8 cellular contexts compared by ENCODE assay signal in genomic region chr20:40689100-40689942, GRCh38. TPM values are rescaled to one million over a fixed set of nuclear protein-coding genes. Genes with fewer than 3 reads are reported as not detected.
DNase-seq lines count a peak whose midpoint lies in the region; ATAC-seq, FAIRE-seq and TF ChIP-seq lines count a peak whose summit lies in the region.

Gene MAFB (minus strand): TSS chr20:40689236. CDS start chr20:40688850, 386 bp downstream.

- H3K4me1 Mint-ChIP-seq in CD8-positive, alpha-beta memory T cell, result peaks cover 0 to 30% (median 13%) of the 10 kb centered on the region in 3 donors
- peaks cover 5% of the 10 kb centered on the region for H3K4me1 Mint-ChIP-seq in T-helper 2 cell treated with Interferon-gamma antibody and Interleukin-4, amounts not matched to agents 5 μg/mL and 100 μg/mL, for 36 hours (ENCODE audit: low read depth)

- H3K4me2 ChIP-seq in HepG2 (ENCODE audit: low read depth, low read length), result peak within 1 kb of the TSS; percentile 93

- CTCF ChIA-PET in CD8-positive, alpha-beta memory T cell (lab: Charles Lee), result no interaction called here
- CTCF ChIA-PET in HepG2 (lab: Yijun Ruan, JAX; ENCODE audit: low intra/inter-chr PET ratio, low total read pairs), result interaction anchor here (0.6 to 2.5 kb wide), 5 partner anchors 421 to 1577 kb away, joined by 3 to 22 read pairs (median 4); no protein-coding TSS in a partner anchor

- H3K4me1 ChIP-seq in CD8-positive, alpha-beta memory T cell (ENCODE audit: insufficient read depth, low read length), result no peaks in the 10 kb centered on the region
- H3K4me1 ChIP-seq in HepG2 (ENCODE audit: insufficient read depth, low read length), result peaks cover 13% of the 10 kb centered on the region; the same call in 1 of the 2 replicates

- TF ChIP-seq POLR2A in HepG2 (IDR thresholded peaks at IDR 0.05; ENCODE audit: insufficient read depth in 1 of 2, low read depth in 2 of 2, low read length in 2 of 2), result peak in 1 of 2 experiments; percentile 95; a peak in 3 of 4 replicates

- POLR2A ChIA-PET in CD8-positive, alpha-beta memory T cell (lab: Charles Lee), result no interaction called here
- POLR2A ChIA-PET in HepG2 (lab: Yijun Ruan, JAX), result interaction anchor here (1.3 to 1.5 kb wide), 2 partner anchors 17 to 21 kb away, joined by 4 to 12 read pairs; no protein-coding TSS in a partner anchor

- H3K4me3 ChIP-seq in CD8-positive, alpha-beta memory T cell (ENCODE audit: low read length), result no peak within 1 kb of the TSS
- H3K4me3 ChIP-seq in LNCaP clone FGC (ENCODE audit: low read depth, low read length) (peak within 1 kb of the TSS; percentile 90), HepG2 (replicated peaks in 1 of 3; ENCODE audit: insufficient read depth in 1 of 3, low read depth in 2 of 3, low read length in 3 of 3) (peak within 1 kb of the TSS; percentile 50 to 75 (median 51))

- H2AFZ ChIP-seq in HepG2 (ENCODE audit: low read length), result no peak within 1 kb of the TSS

- H3K79me2 ChIP-seq in HepG2 (ENCODE audit: insufficient read depth, low read length), result no peaks in the 10 kb centered on the region

- intact Hi-C loops in HepG2 (cut with micrococcal nuclease; ENCODE audit: unreplicated experiment), result no loop called here

- DNase-seq in CD8-positive, alpha-beta memory T cell, result peak in 2 of 5 donors; percentile 13 to 31
- DNase-seq in LNCaP clone FGC (ENCODE audit: low read depth) (peak; percentile 86), dermis microvascular lymphatic vessel endothelial cell (ENCODE audit: low read depth in 2 of 2) (peak; percentile 88 to 96), HepG2 (ENCODE audit: low spot score) (peak; percentile 74), RCC 7860 (ENCODE audit: low spot score) (no peak)
- peak; percentile 69 for DNase-seq in T-helper 2 cell treated with Interferon-gamma antibody and Interleukin-4, amounts not matched to agents 5 μg/mL and 100 μg/mL, for 36 hours (ENCODE audit: low spot score)
- peak; percentile 35 for DNase-seq in stimulated activated CD4-positive, alpha-beta T cell treated with anti-CD3 and anti-CD28 coated beads, Interleukin-1b, Interleukin-23, amount 100 ng/mL, for 48 hours

- no peak for TF ChIP-seq RAD21 in HepG2 (CRISPR knock-in tag; IDR thresholded peaks at IDR 0.05)

- TF ChIP-seq EP300 in HepG2 (IDR thresholded peaks at IDR 0.05; ENCODE audit: low read depth in 2 of 2, low read length in 2 of 2) (no peak), HepG2 (CRISPR knock-in tag; IDR thresholded peaks at IDR 0.05; ENCODE audit: borderline replicate concordance) (no peak)

- H3K36me3 ChIP-seq in CD8-positive, alpha-beta memory T cell (ENCODE audit: insufficient read depth, low read length), result no peaks in the 10 kb centered on the region
- no peaks in the 10 kb centered on the region for H3K36me3 ChIP-seq in HepG2 (replicated peaks in 1 of 2; ENCODE audit: control insufficient read depth in 1 of 2, insufficient read depth in 2 of 2, low read length in 2 of 2)

- in situ Hi-C loops in HepG2 (cut with HindIII; ENCODE audit: extremely low pct_ligation_motif_present, low pct_unique_long_range_greater_than_20kb), result loop anchor here (10.0 kb wide), 1 partner anchor 1575 kb away; no protein-coding TSS in a partner anchor

- H3K27ac ChIP-seq in CD8-positive, alpha-beta memory T cell (ENCODE audit: low read depth, low read length), result no peak within 1 kb of the TSS
- H3K27ac ChIP-seq in HepG2 (ENCODE audit: extremely low read length, insufficient read depth, low read length), result no peak within 1 kb of the TSS

- no peaks in the 10 kb centered on the region; the same call in 1 of the 2 replicates for H4K20me1 ChIP-seq in HepG2 (ENCODE audit: insufficient read depth, low read length)

- H3K27me3 Mint-ChIP-seq in CD8-positive, alpha-beta memory T cell, result peaks cover 62 to 85% of the 10 kb centered on the region in 2 donors
- H3K27me3 Mint-ChIP-seq in T-helper 2 cell treated with Interferon-gamma antibody and Interleukin-4, amounts not matched to agents 5 μg/mL and 100 μg/mL, for 36 hours (ENCODE audit: low read depth), result peaks cover 87% of the 10 kb centered on the region

- H3K9me3 Mint-ChIP-seq in CD8-positive, alpha-beta memory T cell, result no peaks in the 10 kb centered on the region
- no peaks in the 10 kb centered on the region for H3K9me3 Mint-ChIP-seq in T-helper 2 cell treated with Interferon-gamma antibody and Interleukin-4, amounts not matched to agents 5 μg/mL and 100 μg/mL, for 36 hours

- TF ChIP-seq CTCF in LNCaP clone FGC (IDR thresholded peaks at IDR 0.05; ENCODE audit: control insufficient read depth, extremely low read depth, insufficient read depth) (0 out of 2 replicates have a peak, but pooled peaks have one; percentile 12), HepG2 (CRISPR knock-in tag; IDR thresholded peaks at IDR 0.05) (no peak)

- peak within 1 kb of the TSS; percentile 20 to 91 (median 77) for H3K4me3 Mint-ChIP-seq in CD8-positive, alpha-beta memory T cell
- H3K4me3 Mint-ChIP-seq in T-helper 2 cell treated with Interferon-gamma antibody and Interleukin-4, amounts not matched to agents 5 μg/mL and 100 μg/mL, for 36 hours, result peak within 1 kb of the TSS; percentile 79

- H3K27me3 ChIP-seq in CD8-positive, alpha-beta memory T cell (ENCODE audit: insufficient read depth, low read length, poor library complexity, severe bottlenecking), result peaks cover 23% of the 10 kb centered on the region
- H3K27me3 ChIP-seq in HepG2 (ENCODE audit: control insufficient read depth in 1 of 2, insufficient read depth in 2 of 2, low read length in 2 of 2), result peaks cover 12 to 50% of the 10 kb centered on the region in 2 experiments

- no TSS peak for BruUV-seq in HepG2 (replicated peaks; lab: Mats Ljungman, UMichigan)

- no peak within 1 kb of the TSS; the same call in 1 of the 2 replicates for H3K9ac ChIP-seq in HepG2 (ENCODE audit: insufficient read depth, low read depth, low read length)

- FAIRE-seq in HepG2 (lab: Jason Lieb, UNC) (no peak), RCC 7860 (lab: Jason Lieb, UNC) (no peak)

- no peaks in the 10 kb centered on the region for H3K36me3 Mint-ChIP-seq in CD8-positive, alpha-beta memory T cell
- H3K36me3 Mint-ChIP-seq in T-helper 2 cell treated with Interferon-gamma antibody and Interleukin-4, amounts not matched to agents 5 μg/mL and 100 μg/mL, for 36 hours (ENCODE audit: low read depth), result no peaks in the 10 kb centered on the region

- peak within 1 kb of the TSS in 1 of 8 donors; percentile 82 for H3K27ac Mint-ChIP-seq in CD8-positive, alpha-beta memory T cell
- no peak within 1 kb of the TSS for H3K27ac Mint-ChIP-seq in T-helper 2 cell treated with Interferon-gamma antibody and Interleukin-4, amounts not matched to agents 5 μg/mL and 100 μg/mL, for 36 hours

- WGBS in HepG2 (ENCODE audit: low lambda C conversion rate), result 2% methylated on average over 47 of the region's 85 CpGs

- ATAC-seq in GM19455 (IDR thresholded peaks at IDR 0.05; ENCODE audit: unreplicated experiment) (peak; percentile 19), HepG2 (peak; percentile 83)

- H3K9me3 ChIP-seq in CD8-positive, alpha-beta memory T cell (ENCODE audit: low read length), result no peaks in the 10 kb centered on the region
- no peaks in the 10 kb centered on the region for H3K9me3 ChIP-seq in HepG2 (ENCODE audit: low read length)

TF ChIP-seq in HepG2, 621 proteins besides CTCF, POLR2A, EP300 and RAD21 (continues in another document):
- no peak for TF ChIP-seq ZNF335 (CRISPR knock-in tag; IDR thresholded peaks at IDR 0.05)
- no peak for TF ChIP-seq ZEB1 (IDR thresholded peaks at IDR 0.05; ENCODE audit: insufficient replicate concordance, low read depth)
- TF ChIP-seq ELF1 (CRISPR knock-in tag; IDR thresholded peaks at IDR 0.05), result no peak
- peak; percentile 65; the same call in 1 of the 2 replicates for TF ChIP-seq GTF3A (CRISPR knock-in tag; conservative IDR thresholded peaks at IDR 0.05)

RNA-seq across cellular contexts. Expression of gene MAFB, which starts in this region (rescaled TPM):
- 1 to 10 TPM; 1.7 to 2.0 TPM for total RNA-seq in CD8-positive, alpha-beta memory T cell
- not detected for polyA plus RNA-seq in CD8-positive, alpha-beta memory T cell
- total RNA-seq in dermis microvascular lymphatic vessel endothelial cell (2.7 and 8.0 TPM in 2 replicates), HepG2 (2016; rRNA removed; fragmentation: Illumina TruSeq; extraction: Trizol) (0.11 and 0.18 TPM in 2 replicates)
- not detected in 2 replicates for total RNA-seq in HepG2 (2016; cell fraction: cytosol; rRNA removed; fragmentation: Illumina TruSeq; extraction: Trizol; ENCODE audit: low read depth)
- total RNA-seq in HepG2 (2016; cell fraction: insoluble cytoplasmic fraction; rRNA removed; fragmentation: Illumina TruSeq; extraction: Trizol), result 0.06 and 0.27 TPM in 2 replicates
- total RNA-seq in HepG2 (2016; cell fraction: membrane; rRNA removed; fragmentation: Illumina TruSeq; extraction: Trizol), result 0.03 and 0.09 TPM in 2 replicates
- 0.13 and 0.25 TPM in 2 replicates for total RNA-seq in HepG2 (2016; cell fraction: nucleus; rRNA removed; fragmentation: Illumina TruSeq; extraction: Trizol)
- polyA plus RNA-seq in HepG2 (2011; rRNA removed), result 0.08 and 0.14 TPM in 2 replicates
- polyA plus RNA-seq in HepG2 (2011; cell fraction: cytosol; rRNA removed), result 0.04 and 0.10 TPM in 2 replicates
- polyA plus RNA-seq in HepG2 (2011; cell fraction: nucleus; rRNA removed), result 0.14 and 0.24 TPM in 2 replicates
- 0.11 and 0.28 TPM in 2 replicates for polyA plus RNA-seq in HepG2 (2012)
- not detected in 2 replicates for polyA plus RNA-seq in HepG2 (2016; cell fraction: cytosol; fragmentation: Illumina TruSeq; extraction: Trizol; ENCODE audit: low read depth)
- 0.26 and 0.32 TPM in 2 replicates for polyA plus RNA-seq in HepG2 (2016; cell fraction: insoluble cytoplasmic fraction; fragmentation: Illumina TruSeq; extraction: Trizol; ENCODE audit: low read depth)
- 0.05 and 0.07 TPM in 2 replicates for polyA plus RNA-seq in HepG2 (2016; cell fraction: membrane; fragmentation: Illumina TruSeq; extraction: Trizol; ENCODE audit: low read depth)
- 0.39 and 0.52 TPM in 2 replicates for polyA plus RNA-seq in HepG2 (2016; cell fraction: nucleus; fragmentation: Illumina TruSeq; extraction: Trizol; ENCODE audit: insufficient read depth, low read depth)
- polyA minus RNA-seq in HepG2 (2011; rRNA and poly(A)+ RNA removed; ENCODE audit: low replicate concordance), result 0.06 and 0.98 TPM in 2 replicates
- 0.18 and 0.20 TPM in 2 replicates for polyA minus RNA-seq in HepG2 (2011; cell fraction: cytosol; rRNA and poly(A)+ RNA removed)
- polyA minus RNA-seq in HepG2 (2011; cell fraction: nucleus; rRNA and poly(A)+ RNA removed), result 0.12 and 0.13 TPM in 2 replicates

Comparison
In these comparisons a context has a peak if more than half of its experiments do, and no peak if none do; other contexts are left out.
1. Peak in DNase-seq, ATAC-seq, H3K4me3 ChIP-seq and H3K4me2 ChIP-seq in HepG2; RNA of the gene not detected or under 1 TPM.